ENCODE assay signal across 10 cellular contexts in genomic region chr7:151696738-151697514, GRCh38.
DNase-seq lines count a peak whose midpoint lies in the region; ATAC-seq and TF ChIP-seq lines count a peak whose summit lies in the region.
"Had no signal": no experiment of that assay in that cellular context is flagged by ENCODE, and none has a peak within 500 bp of the region (broad histone marks: within the 10 kb centered on the region; RNA-seq: fewer than 3 reads in every experiment).

No MANE protein-coding gene starts in this region.

- H3K4me1 ChIP-seq in BE2C, result peaks cover 32% of the 10 kb centered on the region

- in situ Hi-C loops in astrocyte of the spinal cord (cut with HindIII; ENCODE audit: low sequenced_read_pairs), result no loop called here

- DNase-seq in BE2C (peak; percentile 91), NCI-H1436 treated with DMSO at 0.1 percent for 48 hours (lab: John Stamatoyannopoulos, UW) (peak; percentile 7), astrocyte of the spinal cord (ENCODE audit: low read depth, low spot score) (no peak), medulla oblongata (ENCODE audit: extremely low spot score) (peak; percentile 58), foreskin melanocyte (no peak), KG1 (lab: John Stamatoyannopoulos, UW) (no peak)
- no peak for DNase-seq in activated T-cell treated with anti-CD3 and anti-CD28 coated beads, Interleukin-2, amount 50 U/mL, for 1 hour
- DNase-seq: upper lobe of left lung had no signal

- H3K9me3 ChIP-seq in BE2C, result no peaks in the 10 kb centered on the region; the same call in 1 of the 2 replicates
- H3K9me3 ChIP-seq: esophagus muscularis mucosa, upper lobe of left lung had no signal

- ATAC-seq in GM18861 (IDR thresholded peaks at IDR 0.05; ENCODE audit: unreplicated experiment), result no peak

- H3K27me3 ChIP-seq in BE2C, result no peaks in the 10 kb centered on the region
- H3K27me3 ChIP-seq: esophagus muscularis mucosa, upper lobe of left lung had no signal

- H3K4me3 ChIP-seq in BE2C (ENCODE audit: low read depth, low read length) (no peak overlapping the region), astrocyte of the spinal cord (ENCODE audit: low read depth, low read length) (no peak overlapping the region)
- H3K4me3 ChIP-seq: esophagus muscularis mucosa, upper lobe of left lung had no signal

- no peaks in the 10 kb centered on the region for H3K36me3 ChIP-seq in BE2C
- H3K36me3 ChIP-seq: upper lobe of left lung had no signal

- TF ChIP-seq CTCF in BE2C (IDR thresholded peaks at IDR 0.05; ENCODE audit: low read depth, low read length), result peak; percentile 8
- TF ChIP-seq CTCF in astrocyte of the spinal cord (IDR thresholded peaks at IDR 0.05; ENCODE audit: low read depth, low read length), result peak; percentile 15

Comparison
In these comparisons a context has a peak if more than half of its experiments do, and no peak if none do; other contexts are left out.
1. DNase-seq: peak in BE2C (single experiment), NCI-H1436 treated with DMSO at 0.1 percent for 48 hours (single experiment) and medulla oblongata (single experiment); none in astrocyte of the spinal cord (single experiment), foreskin melanocyte (single experiment), KG1 (single experiment) and activated T-cell treated with anti-CD3 and anti-CD28 coated beads, Interleukin-2, amount 50 U/mL, for 1 hour (single experiment).